Comparison of ENCODE assay signal across 10 cellular contexts in genomic region chr15:62110000-62110851, GRCh38. TPM values are rescaled to one million over a fixed set of nuclear protein-coding genes. Genes with fewer than 3 reads are reported as not detected.
A peak's percentile ranks its signal among the peaks of the same experiment; 100 is the strongest.
DNase-seq lines count a peak whose midpoint lies in the region; ATAC-seq and TF ChIP-seq lines count a peak whose summit lies in the region.
"Had no signal": no experiment of that assay in that cellular context is flagged by ENCODE, and none has a peak within 500 bp of the region (broad histone marks: within the 10 kb centered on the region; RNA-seq: fewer than 3 reads in every experiment).

No MANE protein-coding gene starts in this region.

- no peak for ATAC-seq in GM21825 (IDR thresholded peaks at IDR 0.05; ENCODE audit: unreplicated experiment)

- peak overlapping the region; percentile 35 to 75 (median 41) for H3K27ac ChIP-seq in stomach

- intact Hi-C loops in stomach (cut with DNase I; ENCODE audit: low total_unique reads): no loop called here

- TF ChIP-seq POLR2A in stomach (IDR thresholded peaks at IDR 0.05): no peak

- in situ Hi-C loops in HAP-1 (cut with MboI; ENCODE audit: low sequenced_read_pairs): no loop called here

- no peak for TF ChIP-seq EP300 in stomach (IDR thresholded peaks at IDR 0.05)

- H3K27me3 ChIP-seq in stomach (no peaks in the 10 kb centered on the region), HAP-1 (ENCODE audit: low read depth) (no peaks in the 10 kb centered on the region)

- TF ChIP-seq CTCF in fibroblast of villous mesenchyme (IDR thresholded peaks at IDR 0.05; ENCODE audit: insufficient read depth, low read depth, low read length) (no peak), stomach (IDR thresholded peaks at IDR 0.05) (no peak)

- no peaks in the 10 kb centered on the region for H3K9me3 ChIP-seq in stomach
- H3K9me3 ChIP-seq in HAP-1: no peaks in the 10 kb centered on the region

- H3K4me3 ChIP-seq in fibroblast of villous mesenchyme (ENCODE audit: low read depth, low read length): no peak overlapping the region
- H3K4me3 ChIP-seq in stomach: no peak overlapping the region
- H3K4me3 ChIP-seq in HAP-1: no peak overlapping the region

- H3K4me1 ChIP-seq in stomach (peaks cover 0 to 40% (median 22%) of the 10 kb centered on the region in 4 donors), HAP-1 (no peaks in the 10 kb centered on the region)

- H3K36me3 ChIP-seq in stomach (no peaks in the 10 kb centered on the region), HAP-1 (replicated peaks) (no peaks in the 10 kb centered on the region)

- DNase-seq in NCI-H1436 treated with DMSO at 0.1 percent for 48 hours (lab: John Stamatoyannopoulos, UW) (peak; percentile 4), NCI-H1436 (lab: John Stamatoyannopoulos, UW) (no peak), RKO (ENCODE audit: low spot score) (peak; percentile 85), fibroblast of villous mesenchyme (ENCODE audit: low read depth) (peak; percentile 33), stomach (no peak), epidermal melanocyte (ENCODE audit: insufficient read length, low spot score) (no peak), HAP-1 (ENCODE audit: low spot score in 2 of 2) (no peak)
- DNase-seq: OCI-M1 had no signal

- WGBS in stomach, 5 donors: 40 to 52% (median 43%) methylated on average over 6 of the region's 6 CpGs

RNA-seq across cellular contexts. Expression of gene C2CD4A, which starts 43.4 kb away (rescaled TPM):
- total RNA-seq in fibroblast of villous mesenchyme: not detected in 2 replicates
- 1 to 10 TPM in 2 of 5 donors, under 1 TPM in 1, not detected in 2; 0.29 to 3.0 (median 2.9) TPM for total RNA-seq in stomach
- 1 to 10 TPM in 1 of 3 donors, under 1 TPM in 2; 0.31 to 2.6 (median 0.98) TPM for polyA plus RNA-seq in stomach
- total RNA-seq: H1 had no signal
- polyA plus RNA-seq: H1 had no signal

RNA-seq across cellular contexts. Expression of gene VPS13C, which starts 50.0 kb away (rescaled TPM):
- total RNA-seq in fibroblast of villous mesenchyme (80.9 and 94.6 TPM in 2 replicates), stomach (100 to 1,000 TPM in 4 of 5 donors, 10 to 100 TPM in 1; 58.3 to 207 (median 125) TPM)
- 10 to 100 TPM in 1 of 3 donors, 1 to 10 TPM in 2; 5.4 to 11.0 (median 8.1) TPM for polyA plus RNA-seq in stomach

RNA-seq across cellular contexts. Expression of gene C2CD4B, which starts 54.9 kb away (rescaled TPM):
- total RNA-seq in fibroblast of villous mesenchyme: not detected in 2 replicates
- total RNA-seq in stomach: 10 to 100 TPM in 3 of 5 donors, 1 to 10 TPM in 1, not detected in 1; 2.3 to 30.3 (median 22.3) TPM
- 10 to 100 TPM in 2 of 3 donors, 1 to 10 TPM in 1; 6.1 to 13.1 (median 11.8) TPM for polyA plus RNA-seq in stomach

Comparison
In these comparisons a context has a peak if more than half of its experiments do, and no peak if none do; other contexts are left out.
1. DNase-seq: peak in NCI-H1436 treated with DMSO at 0.1 percent for 48 hours (single experiment), RKO (single experiment) and fibroblast of villous mesenchyme (single experiment); none in NCI-H1436 (single experiment), stomach (single experiment), epidermal melanocyte (single experiment) and HAP-1 (0 of 2).